In the genomic region with DNA sequence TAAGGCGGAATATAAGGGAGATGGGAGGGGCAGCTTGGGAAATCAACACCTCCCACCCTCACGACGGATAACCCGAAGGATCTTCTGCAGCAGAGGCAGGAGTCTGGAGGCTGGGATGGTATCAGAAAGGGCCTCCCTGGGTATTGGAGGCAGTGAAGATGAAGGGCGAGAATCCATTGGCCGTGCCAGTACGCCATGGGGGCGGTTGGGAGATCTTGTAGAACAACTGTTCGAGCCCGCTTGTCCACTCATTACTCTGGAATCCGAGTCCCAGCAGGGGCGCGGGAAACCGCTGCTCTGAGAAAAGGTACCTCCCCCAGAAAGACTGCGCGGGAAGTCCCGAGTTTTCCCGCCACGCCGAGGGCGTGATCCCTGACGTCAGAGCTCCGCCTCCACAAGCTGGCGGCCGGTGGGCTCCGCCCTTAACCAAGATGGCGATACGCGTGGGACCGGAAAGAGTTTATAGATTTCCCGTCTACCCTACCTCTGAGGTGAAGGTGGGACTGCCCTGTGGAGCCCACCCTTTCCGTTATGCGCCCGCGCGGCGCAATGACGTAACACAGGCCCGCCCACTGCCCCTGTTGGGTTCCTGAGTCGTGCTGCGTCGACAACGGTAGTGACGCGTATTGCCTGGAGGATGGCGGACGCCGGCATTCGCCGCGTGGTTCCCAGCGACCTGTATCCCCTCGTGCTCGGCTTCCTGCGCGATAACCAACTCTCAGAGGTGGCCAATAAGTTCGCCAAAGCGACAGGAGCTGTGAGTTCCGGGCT, we compare ENCODE assay signal across 8 cellular contexts. TPM values are rescaled to one million over a fixed set of nuclear protein-coding genes. Genes with fewer than 3 reads are reported as not detected.
A peak's percentile ranks its signal among the peaks of the same experiment; 100 is the strongest.
DNase-seq lines count a peak whose midpoint lies in the region; ATAC-seq and TF ChIP-seq lines count a peak whose summit lies in the region.

A gene (plus strand): TSS at position 616 of the 771 bp plus-strand sequence. CDS start 22 bp downstream, at position 638.

- peak; percentile 93 for ATAC-seq in activated T-helper 17 cell treated with anti-CD3 and anti-CD28 coated beads, Interleukin-2, amount 50 U/mL, for 72 hours (replicated peaks)
- peak; percentile 92 to 94 for ATAC-seq in naive B cell (ENCODE audit: low read depth in 2 of 2)
- peak; percentile 99 for ATAC-seq in stimulated activated memory B cell treated with anti-CD40 and anti-IgM and Interleukin-4, amounts not matched to agents 10 μg/mL and 1 μg/mL and 100 μg/mL, for 72 hours

- peak within 1 kb of the TSS; percentile 96 for H3K27ac ChIP-seq in RWPE1

- H3K4me1 Mint-ChIP-seq in activated T-helper 17 cell treated with anti-CD3 and anti-CD28 coated beads, Interleukin-2, amount 50 U/mL, for 72 hours = peaks cover 24% of the 10 kb centered on the region
- peaks cover 29 to 50% (median 34%) of the 10 kb centered on the region in 3 donors for H3K4me1 Mint-ChIP-seq in naive B cell
- H3K4me1 Mint-ChIP-seq in stimulated activated memory B cell treated with anti-CD40 and anti-IgM and Interleukin-4, amounts not matched to agents 10 μg/mL and 1 μg/mL and 100 μg/mL, for 72 hours = peaks cover 56% of the 10 kb centered on the region

- CTCF ChIA-PET in RWPE1 (lab: Yijun Ruan, JAX) = interaction anchor here (0.6 to 2.4 kb wide), 2 partner anchors 17 to 692 kb away, joined by 3 to 10 read pairs; no protein-coding TSS in a partner anchor

- POLR2A ChIA-PET in RWPE1 (lab: Yijun Ruan, JAX; ENCODE audit: low non-redundant PET) = interaction anchor here (0.6 to 1.4 kb wide), 4 partner anchors 16 to 798 kb away, joined by 3 to 4 read pairs (median 4); a partner anchor contains a TSS

- H3K27ac Mint-ChIP-seq in activated T-helper 17 cell treated with anti-CD3 and anti-CD28 coated beads, Interleukin-2, amount 50 U/mL, for 72 hours = peak within 1 kb of the TSS; percentile 91
- peak within 1 kb of the TSS; percentile 97 to 99 (median 99) for H3K27ac Mint-ChIP-seq in naive B cell
- H3K27ac Mint-ChIP-seq in stimulated activated memory B cell treated with anti-CD40 and anti-IgM and Interleukin-4, amounts not matched to agents 10 μg/mL and 1 μg/mL and 100 μg/mL, for 72 hours = peak within 1 kb of the TSS; percentile 97

- no peaks in the 10 kb centered on the region for H3K27me3 Mint-ChIP-seq in activated T-helper 17 cell treated with anti-CD3 and anti-CD28 coated beads, Interleukin-2, amount 50 U/mL, for 72 hours
- no peaks in the 10 kb centered on the region for H3K27me3 Mint-ChIP-seq in naive B cell
- no peaks in the 10 kb centered on the region for H3K27me3 Mint-ChIP-seq in stimulated activated memory B cell treated with anti-CD40 and anti-IgM and Interleukin-4, amounts not matched to agents 10 μg/mL and 1 μg/mL and 100 μg/mL, for 72 hours

- peaks cover 100% of the 10 kb centered on the region for H3K36me3 Mint-ChIP-seq in activated T-helper 17 cell treated with anti-CD3 and anti-CD28 coated beads, Interleukin-2, amount 50 U/mL, for 72 hours (ENCODE audit: low read depth)
- peaks cover 11 to 18% of the 10 kb centered on the region in 2 donors for H3K36me3 Mint-ChIP-seq in naive B cell
- H3K36me3 Mint-ChIP-seq in stimulated activated memory B cell treated with anti-CD40 and anti-IgM and Interleukin-4, amounts not matched to agents 10 μg/mL and 1 μg/mL and 100 μg/mL, for 72 hours = peaks cover 70% of the 10 kb centered on the region

- no peaks in the 10 kb centered on the region for H3K9me3 Mint-ChIP-seq in activated T-helper 17 cell treated with anti-CD3 and anti-CD28 coated beads, Interleukin-2, amount 50 U/mL, for 72 hours
- H3K9me3 Mint-ChIP-seq in naive B cell = no peaks in the 10 kb centered on the region
- H3K9me3 Mint-ChIP-seq in stimulated activated memory B cell treated with anti-CD40 and anti-IgM and Interleukin-4, amounts not matched to agents 10 μg/mL and 1 μg/mL and 100 μg/mL, for 72 hours = no peaks in the 10 kb centered on the region

- H3K4me3 Mint-ChIP-seq in activated T-helper 17 cell treated with anti-CD3 and anti-CD28 coated beads, Interleukin-2, amount 50 U/mL, for 72 hours = peak within 1 kb of the TSS; percentile 95
- peak within 1 kb of the TSS; percentile 92 to 99 (median 96) for H3K4me3 Mint-ChIP-seq in naive B cell
- H3K4me3 Mint-ChIP-seq in stimulated activated memory B cell treated with anti-CD40 and anti-IgM and Interleukin-4, amounts not matched to agents 10 μg/mL and 1 μg/mL and 100 μg/mL, for 72 hours = peak within 1 kb of the TSS; percentile 92

- TF ChIP-seq CTCF in LNCaP clone FGC (IDR thresholded peaks at IDR 0.05; ENCODE audit: control insufficient read depth, extremely low read depth, insufficient read depth) = no peak
- TF ChIP-seq CTCF in RWPE1 (conservative IDR thresholded peaks at IDR 0.05; ENCODE audit: low read depth) = no peak

- DNase-seq in Daoy (ENCODE audit: low read depth) = peak; percentile 98
- peak; percentile 96 for DNase-seq in GOT3 (lab: John Stamatoyannopoulos, UW)
- peak; percentile 98 for DNase-seq in LNCaP clone FGC (ENCODE audit: low read depth)
- peak; percentile 97 for DNase-seq in RWPE1 (ENCODE audit: low spot score)
- DNase-seq in fibroblast of gingiva (ENCODE audit: low read depth) = peak; percentile 98
- DNase-seq in naive B cell = peak; percentile 100

- H3K4me3 ChIP-seq in LNCaP clone FGC (ENCODE audit: low read depth, low read length) = peak within 1 kb of the TSS; percentile 97

RNA-seq across cellular contexts. Expression of the gene that starts here (rescaled TPM):
- 70.1 and 105 TPM in 2 replicates for total RNA-seq in Daoy (2014; rRNA removed; shearing (Covaris generic))
- 100 to 1,000 TPM in 1 of 2 donors, 10 to 100 TPM in 1; 76.9 to 168 TPM for total RNA-seq in activated T-helper 17 cell treated with anti-CD3 and anti-CD28 coated beads, Interleukin-2, amount 50 U/mL, for 72 hours
- 10 to 100 TPM in 5 of 6 donors, 1 to 10 TPM in 1; 8.6 to 59.3 (median 47.1) TPM for polyA plus RNA-seq in naive B cell (ENCODE audit: low read depth in 6 of 6)

Comparison
In these comparisons a context has a peak if more than half of its experiments do, and no peak if none do; other contexts are left out.
1. Peak in every context shown above with its lines: DNase-seq, ATAC-seq, H3K4me3 ChIP-seq and H3K27ac ChIP-seq.